In the genomic region with DNA sequence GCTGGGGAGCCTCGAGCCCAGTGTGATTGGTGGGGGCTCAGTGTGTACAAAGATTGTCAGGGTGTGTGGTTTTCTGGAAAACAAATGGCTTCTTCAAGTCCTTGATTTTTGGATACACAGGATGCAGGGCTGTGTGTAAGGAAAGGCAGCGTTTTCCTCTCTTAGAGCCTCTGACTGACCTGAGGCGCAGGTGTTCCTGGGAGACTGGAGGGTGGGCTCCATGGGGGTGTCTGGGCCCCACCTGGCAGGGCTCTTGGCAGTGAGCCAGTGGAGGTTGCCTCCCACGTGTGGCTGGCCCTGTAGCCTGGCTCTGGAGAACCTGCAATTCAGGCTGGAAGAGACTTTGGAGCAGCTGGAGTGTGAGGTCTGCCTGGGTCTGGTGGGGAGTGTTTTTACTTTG, we compare ENCODE assay signal across 1 cellular context.
TF ChIP-seq lines count a peak whose summit lies in the region.

No MANE protein-coding gene starts in this region.

TF ChIP-seq in HepG2, 621 proteins besides CTCF, POLR2A, EP300 and RAD21 (continued from another document and continues in another):
- TF ChIP-seq ZBTB4 (CRISPR knock-in tag; IDR thresholded peaks at IDR 0.05; ENCODE audit: borderline replicate concordance) (no peak), ASH2L (IDR thresholded peaks at IDR 0.05; ENCODE audit: insufficient read length, low read depth, low read length) (peak; percentile 16), SOX6 (IDR thresholded peaks at IDR 0.05) (no peak), SOX6 (CRISPR knock-in tag; IDR thresholded peaks at IDR 0.05) (peak; percentile 38; the same call in 1 of the 2 replicates), SNAI1 (CRISPR knock-in tag; IDR thresholded peaks at IDR 0.05; ENCODE audit: borderline replicate concordance) (0 out of 2 replicates have a peak, but pooled peaks have one; percentile 29), TEAD3 (CRISPR knock-in tag; optimal IDR thresholded peaks at IDR 0.05; ENCODE audit: borderline replicate concordance) (peak; percentile 21), SIN3A (IDR thresholded peaks at IDR 0.05; ENCODE audit: borderline replicate concordance, low read depth, low read length) (no peak), RBM39 (IDR thresholded peaks at IDR 0.05; ENCODE audit: low read depth, low read length, poor library complexity, severe bottlenecking) (no peak), ZNF383 (CRISPR knock-in tag; IDR thresholded peaks at IDR 0.05; ENCODE audit: borderline replicate concordance) (no peak), ZGPAT (CRISPR knock-in tag; IDR thresholded peaks at IDR 0.05) (no peak; the same call in 1 of the 2 replicates), TGIF2 (CRISPR knock-in tag; IDR thresholded peaks at IDR 0.05) (peak; percentile 37; the same call in 1 of the 2 replicates), MYC (CRISPR knock-in tag; IDR thresholded peaks at IDR 0.05; ENCODE audit: borderline replicate concordance) (0 out of 2 replicates have a peak, but pooled peaks have one; percentile 27), ZFP91 (CRISPR knock-in tag; IDR thresholded peaks at IDR 0.05; ENCODE audit: borderline replicate concordance) (peak; percentile 14; the same call in 1 of the 2 replicates), MEIS2 (CRISPR knock-in tag; IDR thresholded peaks at IDR 0.05) (0 out of 2 replicates have a peak, but pooled peaks have one; percentile 12), ELF3 (CRISPR knock-in tag; IDR thresholded peaks at IDR 0.05) (no peak), KDM4B (CRISPR knock-in tag; IDR thresholded peaks at IDR 0.05) (no peak), ZBTB7B (CRISPR knock-in tag; IDR thresholded peaks at IDR 0.05) (peak; percentile 74), ERF (CRISPR knock-in tag; IDR thresholded peaks at IDR 0.05) (no peak), ZNF710 (CRISPR knock-in tag; IDR thresholded peaks at IDR 0.05; ENCODE audit: borderline replicate concordance) (peak; percentile 31; the same call in 1 of the 2 replicates), NR0B2 (CRISPR knock-in tag; IDR thresholded peaks at IDR 0.05) (0 out of 2 replicates have a peak, but pooled peaks have one; percentile 23), MXI1 (IDR thresholded peaks at IDR 0.05; ENCODE audit: borderline replicate concordance, low read depth, low read length) (peak; percentile 27; the same call in 1 of the 3 replicates), ZNF768 (CRISPR knock-in tag; IDR thresholded peaks at IDR 0.05) (no peak), ELK4 (CRISPR knock-in tag; IDR thresholded peaks at IDR 0.05; ENCODE audit: borderline replicate concordance) (no peak), ZNF567 (CRISPR knock-in tag; IDR thresholded peaks at IDR 0.05; ENCODE audit: borderline replicate concordance) (0 out of 2 replicates have a peak, but pooled peaks have one; percentile 40)
- TF ChIP-seq, protein P1, sequence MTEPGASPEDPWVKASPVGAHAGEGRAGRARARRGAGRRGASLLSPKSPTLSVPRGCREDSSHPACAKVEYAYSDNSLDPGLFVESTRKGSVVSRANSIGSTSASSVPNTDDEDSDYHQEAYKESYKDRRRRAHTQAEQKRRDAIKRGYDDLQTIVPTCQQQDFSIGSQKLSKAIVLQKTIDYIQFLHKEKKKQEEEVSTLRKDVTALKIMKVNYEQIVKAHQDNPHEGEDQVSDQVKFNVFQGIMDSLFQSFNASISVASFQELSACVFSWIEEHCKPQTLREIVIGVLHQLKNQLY (CRISPR knock-in tag; IDR thresholded peaks at IDR 0.05), result no peak
- TF ChIP-seq, protein P2, sequence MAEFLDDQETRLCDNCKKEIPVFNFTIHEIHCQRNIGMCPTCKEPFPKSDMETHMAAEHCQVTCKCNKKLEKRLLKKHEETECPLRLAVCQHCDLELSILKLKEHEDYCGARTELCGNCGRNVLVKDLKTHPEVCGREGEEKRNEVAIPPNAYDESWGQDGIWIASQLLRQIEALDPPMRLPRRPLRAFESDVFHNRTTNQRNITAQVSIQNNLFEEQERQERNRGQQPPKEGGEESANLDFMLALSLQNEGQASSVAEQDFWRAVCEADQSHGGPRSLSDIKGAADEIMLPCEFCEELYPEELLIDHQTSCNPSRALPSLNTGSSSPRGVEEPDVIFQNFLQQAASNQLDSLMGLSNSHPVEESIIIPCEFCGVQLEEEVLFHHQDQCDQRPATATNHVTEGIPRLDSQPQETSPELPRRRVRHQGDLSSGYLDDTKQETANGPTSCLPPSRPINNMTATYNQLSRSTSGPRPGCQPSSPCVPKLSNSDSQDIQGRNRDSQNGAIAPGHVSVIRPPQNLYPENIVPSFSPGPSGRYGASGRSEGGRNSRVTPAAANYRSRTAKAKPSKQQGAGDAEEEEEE (CRISPR knock-in tag; IDR thresholded peaks at IDR 0.05; ENCODE audit: borderline replicate concordance), result no peak
- TF ChIP-seq, protein P3, sequence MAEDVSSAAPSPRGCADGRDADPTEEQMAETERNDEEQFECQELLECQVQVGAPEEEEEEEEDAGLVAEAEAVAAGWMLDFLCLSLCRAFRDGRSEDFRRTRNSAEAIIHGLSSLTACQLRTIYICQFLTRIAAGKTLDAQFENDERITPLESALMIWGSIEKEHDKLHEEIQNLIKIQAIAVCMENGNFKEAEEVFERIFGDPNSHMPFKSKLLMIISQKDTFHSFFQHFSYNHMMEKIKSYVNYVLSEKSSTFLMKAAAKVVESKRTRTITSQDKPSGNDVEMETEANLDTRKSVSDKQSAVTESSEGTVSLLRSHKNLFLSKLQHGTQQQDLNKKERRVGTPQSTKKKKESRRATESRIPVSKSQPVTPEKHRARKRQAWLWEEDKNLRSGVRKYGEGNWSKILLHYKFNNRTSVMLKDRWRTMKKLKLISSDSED (CRISPR knock-in tag; IDR thresholded peaks at IDR 0.05), result no peak
- TF ChIP-seq, protein P4, sequence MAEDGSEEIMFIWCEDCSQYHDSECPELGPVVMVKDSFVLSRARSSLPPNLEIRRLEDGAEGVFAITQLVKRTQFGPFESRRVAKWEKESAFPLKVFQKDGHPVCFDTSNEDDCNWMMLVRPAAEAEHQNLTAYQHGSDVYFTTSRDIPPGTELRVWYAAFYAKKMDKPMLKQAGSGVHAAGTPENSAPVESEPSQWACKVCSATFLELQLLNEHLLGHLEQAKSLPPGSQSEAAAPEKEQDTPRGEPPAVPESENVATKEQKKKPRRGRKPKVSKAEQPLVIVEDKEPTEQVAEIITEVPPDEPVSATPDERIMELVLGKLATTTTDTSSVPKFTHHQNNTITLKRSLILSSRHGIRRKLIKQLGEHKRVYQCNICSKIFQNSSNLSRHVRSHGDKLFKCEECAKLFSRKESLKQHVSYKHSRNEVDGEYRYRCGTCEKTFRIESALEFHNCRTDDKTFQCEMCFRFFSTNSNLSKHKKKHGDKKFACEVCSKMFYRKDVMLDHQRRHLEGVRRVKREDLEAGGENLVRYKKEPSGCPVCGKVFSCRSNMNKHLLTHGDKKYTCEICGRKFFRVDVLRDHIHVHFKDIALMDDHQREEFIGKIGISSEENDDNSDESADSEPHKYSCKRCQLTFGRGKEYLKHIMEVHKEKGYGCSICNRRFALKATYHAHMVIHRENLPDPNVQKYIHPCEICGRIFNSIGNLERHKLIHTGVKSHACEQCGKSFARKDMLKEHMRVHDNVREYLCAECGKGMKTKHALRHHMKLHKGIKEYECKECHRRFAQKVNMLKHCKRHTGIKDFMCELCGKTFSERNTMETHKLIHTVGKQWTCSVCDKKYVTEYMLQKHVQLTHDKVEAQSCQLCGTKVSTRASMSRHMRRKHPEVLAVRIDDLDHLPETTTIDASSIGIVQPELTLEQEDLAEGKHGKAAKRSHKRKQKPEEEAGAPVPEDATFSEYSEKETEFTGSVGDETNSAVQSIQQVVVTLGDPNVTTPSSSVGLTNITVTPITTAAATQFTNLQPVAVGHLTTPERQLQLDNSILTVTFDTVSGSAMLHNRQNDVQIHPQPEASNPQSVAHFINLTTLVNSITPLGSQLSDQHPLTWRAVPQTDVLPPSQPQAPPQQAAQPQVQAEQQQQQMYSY (CRISPR knock-in tag; IDR thresholded peaks at IDR 0.05), result peak; percentile 78; the same call in 1 of the 2 replicates
- TF ChIP-seq, protein P5, sequence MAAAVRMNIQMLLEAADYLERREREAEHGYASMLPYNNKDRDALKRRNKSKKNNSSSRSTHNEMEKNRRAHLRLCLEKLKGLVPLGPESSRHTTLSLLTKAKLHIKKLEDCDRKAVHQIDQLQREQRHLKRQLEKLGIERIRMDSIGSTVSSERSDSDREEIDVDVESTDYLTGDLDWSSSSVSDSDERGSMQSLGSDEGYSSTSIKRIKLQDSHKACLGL (CRISPR knock-in tag; IDR thresholded peaks at IDR 0.05), result peak; percentile 55; the same call in 1 of the 2 replicates
